ENCODE assay signal across 15 cellular contexts in the genomic region with DNA sequence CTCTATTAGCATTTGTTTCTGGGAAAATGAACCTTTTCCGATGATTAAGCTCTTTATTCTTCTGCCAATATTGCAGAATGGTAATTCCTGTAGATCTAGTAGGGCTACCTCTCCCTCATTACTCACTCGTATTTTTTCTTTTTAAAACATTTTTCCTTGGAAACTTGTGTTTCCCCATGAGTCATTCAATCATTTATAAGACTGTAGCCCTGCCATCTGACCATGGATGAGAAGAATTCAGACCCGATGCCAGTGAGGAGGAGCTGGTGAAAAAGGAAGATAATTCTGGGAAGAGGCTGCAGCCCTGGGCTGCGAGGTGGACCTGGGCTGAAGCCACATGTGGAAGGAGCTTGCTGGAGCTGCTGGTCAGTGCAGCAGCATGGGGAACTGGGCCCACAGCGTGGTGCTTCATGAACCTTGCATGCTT.
DNase-seq lines count a peak whose midpoint lies in the region; ATAC-seq and TF ChIP-seq lines count a peak whose summit lies in the region.
"Had no signal": no experiment of that assay in that cellular context is flagged by ENCODE, and none has a peak within 500 bp of the region (broad histone marks: within the 10 kb centered on the region; RNA-seq: fewer than 3 reads in every experiment).

No MANE protein-coding gene starts in this region.

- TF ChIP-seq CTCF in HFFc6 (IDR thresholded peaks at IDR 0.05) (no peak), gastroesophageal sphincter (IDR thresholded peaks at IDR 0.05) (no peak), thoracic aorta (IDR thresholded peaks at IDR 0.05) (no peak)

- peaks cover 4% of the 10 kb centered on the region; the same call in 1 of the 2 replicates for H3K9me3 Mint-ChIP-seq in HFFc6
- H3K9me3 Mint-ChIP-seq: activated T-cell treated with anti-CD3 and anti-CD28 coated beads, Interleukin-2, amount 50 U/mL, for 24 hours had no signal

- H3K36me3 ChIP-seq in gastroesophageal sphincter (no peaks in the 10 kb centered on the region), thoracic aorta (no peaks in the 10 kb centered on the region)
- H3K36me3 ChIP-seq: neural progenitor cell, WERI-Rb-1 had no signal

- H3K27me3 ChIP-seq in gastroesophageal sphincter (no peaks in the 10 kb centered on the region), thoracic aorta (replicated peaks; ENCODE audit: insufficient read depth) (no peaks in the 10 kb centered on the region)
- H3K27me3 ChIP-seq: neural progenitor cell had no signal

- H3K4me3 ChIP-seq in gastroesophageal sphincter (no peak overlapping the region), thoracic aorta (peak overlapping the region; percentile 26)
- H3K4me3 ChIP-seq: neural progenitor cell had no signal

- no peak for TF ChIP-seq POLR2A in gastroesophageal sphincter (IDR thresholded peaks at IDR 0.05)

- H3K27me3 Mint-ChIP-seq in HFFc6 (ENCODE audit: insufficient read depth) = no peaks in the 10 kb centered on the region; the same call in 1 of the 2 replicates
- H3K27me3 Mint-ChIP-seq: activated T-cell treated with anti-CD3 and anti-CD28 coated beads, Interleukin-2, amount 50 U/mL, for 24 hours had no signal

- DNase-seq in HFFc6 = peak; percentile 81
- peak; percentile 80 for DNase-seq in astrocyte of the hippocampus (ENCODE audit: low read depth, low spot score)
- no peak for DNase-seq in thoracic aorta (ENCODE audit: low spot score)
- no peak for DNase-seq in NCI-H2029 (lab: John Stamatoyannopoulos, UW)
- no peak for DNase-seq in NCI-H748 (lab: John Stamatoyannopoulos, UW; ENCODE audit: unreplicated experiment)
- DNase-seq: activated T-cell treated with anti-CD3 and anti-CD28 coated beads, Interleukin-2, amount 50 U/mL, for 24 hours; caudate nucleus; Right ventricle myocardium superior; stimulated activated CD4-positive, alpha-beta T cell treated with anti-CD3 and anti-CD28 coated beads, Interleukin-1b, Interleukin-23, amount 100 ng/mL, for 48 hours; WERI-Rb-1 had no signal

- WGBS in gastroesophageal sphincter (ENCODE audit: low coverage in 1 of 2), 2 donors = 5 to 13% methylated on average over 2 to 3 of the region's 5 CpGs

- peak; percentile 31 for ATAC-seq in gastroesophageal sphincter
- ATAC-seq in thoracic aorta (ENCODE audit: insufficient number of reproducible peaks, low FRiP score, low read depth) = no peak
- ATAC-seq in HG02610 (IDR thresholded peaks at IDR 0.05; ENCODE audit: unreplicated experiment) = no peak
- ATAC-seq: left lobe of liver; stimulated activated effector memory CD8-positive, alpha-beta T cell treated with anti-CD3 and anti-CD28 coated beads, Interleukin-12 subunit alpha, Interleukin-12 subunit beta, amount 100 ng/mL, for 72 hours had no signal

- peak overlapping the region in 1 of 4 donors; percentile 32 for H3K27ac ChIP-seq in gastroesophageal sphincter
- peak overlapping the region in 1 of 2 donors; percentile 44 for H3K27ac ChIP-seq in thoracic aorta
- H3K27ac ChIP-seq: neural progenitor cell, WERI-Rb-1 had no signal

- peaks cover 0 to 33% (median 3%) of the 10 kb centered on the region in 3 donors for H3K4me1 ChIP-seq in gastroesophageal sphincter
- peaks cover 21 to 40% of the 10 kb centered on the region in 2 donors for H3K4me1 ChIP-seq in thoracic aorta (ENCODE audit: control insufficient read depth in 1 of 2, low read depth in 2 of 2)
- H3K4me1 ChIP-seq: neural progenitor cell had no signal

- no peaks in the 10 kb centered on the region; the same call in 1 of the 2 replicates for H3K36me3 Mint-ChIP-seq in HFFc6 (ENCODE audit: low read depth)
- H3K36me3 Mint-ChIP-seq: neural progenitor cell; stimulated activated effector memory CD8-positive, alpha-beta T cell treated with anti-CD3 and anti-CD28 coated beads, Interleukin-12 subunit alpha, Interleukin-12 subunit beta, amount 100 ng/mL, for 72 hours had no signal

- TF ChIP-seq EP300 in gastroesophageal sphincter (IDR thresholded peaks at IDR 0.05) = no peak

- peak overlapping the region; percentile 61 for H3K4me3 Mint-ChIP-seq in HFFc6
- H3K4me3 Mint-ChIP-seq: activated T-cell treated with anti-CD3 and anti-CD28 coated beads, Interleukin-2, amount 50 U/mL, for 24 hours; neural progenitor cell; stimulated activated effector memory CD8-positive, alpha-beta T cell treated with anti-CD3 and anti-CD28 coated beads, Interleukin-12 subunit alpha, Interleukin-12 subunit beta, amount 100 ng/mL, for 72 hours had no signal

- H3K4me1 Mint-ChIP-seq in HFFc6 (ENCODE audit: low read depth) = peaks cover 51% of the 10 kb centered on the region

- H3K9me3 ChIP-seq in gastroesophageal sphincter (no peaks in the 10 kb centered on the region), thoracic aorta (no peaks in the 10 kb centered on the region)

- peak overlapping the region; percentile 80 for H3K27ac Mint-ChIP-seq in HFFc6
- H3K27ac Mint-ChIP-seq: activated T-cell treated with anti-CD3 and anti-CD28 coated beads, Interleukin-2, amount 50 U/mL, for 24 hours; neural progenitor cell; stimulated activated effector memory CD8-positive, alpha-beta T cell treated with anti-CD3 and anti-CD28 coated beads, Interleukin-12 subunit alpha, Interleukin-12 subunit beta, amount 100 ng/mL, for 72 hours had no signal

Comparison
In these comparisons a context has a peak if more than half of its experiments do, and no peak if none do; other contexts are left out.
1. DNase-seq: peak in HFFc6 (single experiment) and astrocyte of the hippocampus (single experiment); none in thoracic aorta (single experiment), NCI-H2029 (single experiment) and NCI-H748 (single experiment).